In genomic region chr4:16104520-16104919, GRCh38 we compare ENCODE assay signal across 16 cellular contexts. TPM values are rescaled to one million over a fixed set of nuclear protein-coding genes. Genes with fewer than 3 reads are reported as not detected.
DNase-seq lines count a peak whose midpoint lies in the region; ATAC-seq and TF ChIP-seq lines count a peak whose summit lies in the region.
"Had no signal": no experiment of that assay in that cellular context is flagged by ENCODE, and none has a peak within 500 bp of the region (broad histone marks: within the 10 kb centered on the region; RNA-seq: fewer than 3 reads in every experiment).

No MANE protein-coding gene starts in this region.

- H3K27me3 ChIP-seq in endodermal cell (ENCODE audit: control insufficient read depth, insufficient read depth, low read length, poor library complexity, severe bottlenecking) (peaks cover 9% of the 10 kb centered on the region), upper lobe of left lung (no peaks in the 10 kb centered on the region), mesendoderm (ENCODE audit: insufficient read depth, low read length, poor library complexity) (no peaks in the 10 kb centered on the region)
- H3K27me3 ChIP-seq: BLaER1 treated with 17β-estradiol and CSF1 and Interleukin-3, amounts not matched to agents 10 nM and 100 nM had no signal

- no peak overlapping the region for H4K8ac ChIP-seq in mesendoderm (ENCODE audit: low read depth, low read length)

- no peak overlapping the region for H4K5ac ChIP-seq in mesendoderm (ENCODE audit: low read length)

- no peak overlapping the region for H3K56ac ChIP-seq in mesendoderm (ENCODE audit: low read length)

- no peak overlapping the region for H3K23ac ChIP-seq in mesendoderm (ENCODE audit: low read length)

- no peaks in the 10 kb centered on the region for H3K36me3 Mint-ChIP-seq in endodermal cell (ENCODE audit: low read depth)
- H3K36me3 Mint-ChIP-seq: CD4-positive, CD25-positive, alpha-beta regulatory T cell had no signal

- no peaks in the 10 kb centered on the region for H3K9me3 Mint-ChIP-seq in endodermal cell
- H3K9me3 Mint-ChIP-seq: HFFc6 had no signal

- no peaks in the 10 kb centered on the region for H3K4me1 ChIP-seq in endodermal cell (ENCODE audit: control insufficient read depth, insufficient read depth, low read length)
- no peaks in the 10 kb centered on the region for H3K4me1 ChIP-seq in upper lobe of left lung
- no peaks in the 10 kb centered on the region for H3K4me1 ChIP-seq in mesendoderm (ENCODE audit: control insufficient read depth, low read depth, low read length)
- H3K4me1 ChIP-seq: BLaER1 treated with 17β-estradiol and CSF1 and Interleukin-3, amounts not matched to agents 10 nM and 100 nM had no signal

- H3K9me3 ChIP-seq in endodermal cell (ENCODE audit: control insufficient read depth, low read length) (no peaks in the 10 kb centered on the region), upper lobe of left lung (no peaks in the 10 kb centered on the region)

- H3K27ac ChIP-seq in endodermal cell (ENCODE audit: low read depth, low read length): no peak overlapping the region
- H3K27ac ChIP-seq in upper lobe of left lung: no peak overlapping the region
- H3K27ac ChIP-seq in mesendoderm (ENCODE audit: low read depth, low read length): no peak overlapping the region
- H3K27ac ChIP-seq: BLaER1 treated with 17β-estradiol and CSF1 and Interleukin-3, amounts not matched to agents 10 nM and 100 nM; HL-60 had no signal

- intact Hi-C loops in Right ventricle myocardium inferior (cut with DNase I) (no loop called here), cardiac septum (cut with DNase I) (no loop called here), left cardiac atrium (cut with DNase I) (no loop called here)

- no peak overlapping the region for H3K27ac Mint-ChIP-seq in endodermal cell
- H3K27ac Mint-ChIP-seq: CD4-positive, CD25-positive, alpha-beta regulatory T cell; HFFc6 had no signal

- no peak overlapping the region for H2AK5ac ChIP-seq in mesendoderm (ENCODE audit: low read length)

- H3K18ac ChIP-seq in mesendoderm (ENCODE audit: low read length): no peak overlapping the region

- H3K4me3 Mint-ChIP-seq in endodermal cell: no peak overlapping the region
- H3K4me3 Mint-ChIP-seq: CD4-positive, CD25-positive, alpha-beta regulatory T cell; HFFc6 had no signal

- H3K79me1 ChIP-seq in mesendoderm (ENCODE audit: low read length): no peaks in the 10 kb centered on the region

- no peak overlapping the region for H2BK15ac ChIP-seq in mesendoderm (replicated peaks; ENCODE audit: low read depth)

- H3K79me2 ChIP-seq in mesendoderm (ENCODE audit: control insufficient read depth, insufficient read depth, low read length): no peaks in the 10 kb centered on the region

- no peaks in the 10 kb centered on the region for H3K4me1 Mint-ChIP-seq in endodermal cell
- H3K4me1 Mint-ChIP-seq: CD4-positive, CD25-positive, alpha-beta regulatory T cell had no signal

- no peak for TF ChIP-seq POLR2A in upper lobe of left lung (IDR thresholded peaks at IDR 0.05)

- ATAC-seq in Right ventricle myocardium inferior (peak; percentile 77), left cardiac atrium (peak; percentile 59 to 65), upper lobe of left lung (ENCODE audit: low FRiP score in 2 of 2) (no peak)

- H3K27me3 Mint-ChIP-seq in endodermal cell (ENCODE audit: insufficient read depth): peaks cover 22% of the 10 kb centered on the region

- DNase-seq in Right ventricle myocardium inferior (ENCODE audit: missing footprints): no peak
- DNase-seq in cardiac septum (ENCODE audit: low spot score): no peak
- peak; percentile 20 for DNase-seq in endodermal cell
- DNase-seq in left cardiac atrium: no peak
- no peak for DNase-seq in AG08395 (ENCODE audit: low spot score)
- DNase-seq in upper lobe of left lung: no peak
- DNase-seq in mesendoderm: no peak
- DNase-seq: 8988T; CD4-positive, CD25-positive, alpha-beta regulatory T cell; DMS53; HCEC 1CT; HFFc6; IMR-90; KBM-7 had no signal

- H3K36me3 ChIP-seq in endodermal cell (ENCODE audit: control insufficient read depth, insufficient read depth, low read length) (no peaks in the 10 kb centered on the region), upper lobe of left lung (no peaks in the 10 kb centered on the region), mesendoderm (ENCODE audit: control insufficient read depth, insufficient read depth, low read length) (no peaks in the 10 kb centered on the region)
- H3K36me3 ChIP-seq: BLaER1 treated with 17β-estradiol and CSF1 and Interleukin-3, amounts not matched to agents 10 nM and 100 nM had no signal

- no peak overlapping the region for H3K4ac ChIP-seq in mesendoderm (ENCODE audit: low read depth, low read length)

- 95 to 100% methylated on average over 1 to 2 of the region's 2 CpGs for WGBS in endodermal cell (ENCODE audit: insufficient coverage in 1 of 2, insufficient read length in 1 of 2), 2 experiments
- WGBS in upper lobe of left lung, 2 donors: 68 to 69% methylated on average over 2 of the region's 2 CpGs
- WGBS in mesendoderm (ENCODE audit: extremely low coverage, insufficient coverage, low lambda C conversion rate): no CpG with 5 or more reads among the region's 2 CpGs

- H3K4me3 ChIP-seq in endodermal cell (ENCODE audit: low read length) (no peak overlapping the region), upper lobe of left lung (no peak overlapping the region), mesendoderm (ENCODE audit: low read length) (no peak overlapping the region)
- H3K4me3 ChIP-seq: BLaER1 treated with 17β-estradiol and CSF1 and Interleukin-3, amounts not matched to agents 10 nM and 100 nM had no signal

- no peak overlapping the region for H3K4me2 ChIP-seq in mesendoderm (ENCODE audit: low read length)
- H3K4me2 ChIP-seq: BLaER1 treated with 17β-estradiol and CSF1 and Interleukin-3, amounts not matched to agents 10 nM and 100 nM had no signal

- no peak overlapping the region for H2BK120ac ChIP-seq in mesendoderm (ENCODE audit: low read depth, low read length)

- TF ChIP-seq EP300 in upper lobe of left lung (IDR thresholded peaks at IDR 0.05): no peak

- H2BK5ac ChIP-seq in mesendoderm (ENCODE audit: low read length): no peak overlapping the region

- H3K9ac ChIP-seq in endodermal cell (ENCODE audit: extremely low read depth, low read length, poor library complexity, severe bottlenecking) (no peak overlapping the region), mesendoderm (ENCODE audit: low read length) (no peak overlapping the region)
- H3K9ac ChIP-seq: BLaER1 treated with 17β-estradiol and CSF1 and Interleukin-3, amounts not matched to agents 10 nM and 100 nM had no signal

- TF ChIP-seq CTCF in endodermal cell (conservative IDR thresholded peaks at IDR 0.05) (no peak), upper lobe of left lung (IDR thresholded peaks at IDR 0.05) (no peak)

RNA-seq across cellular contexts. Expression of gene PROM1, which starts 20.7 kb away (rescaled TPM):
- total RNA-seq in Right ventricle myocardium inferior (3.5 TPM), cardiac septum (12.6 TPM), endodermal cell (10 to 100 TPM; 38.6 to 51.6 TPM), left cardiac atrium (1 to 10 TPM; 5.5 to 5.8 TPM), upper lobe of left lung (10 to 100 TPM in 1 of 6 donors, 1 to 10 TPM in 5; 1.6 to 43.6 (median 4.3) TPM)
- polyA plus RNA-seq in endodermal cell (2013, experiment 1 of 2): 36.1 TPM
- 33.6 TPM for polyA plus RNA-seq in endodermal cell (2013, experiment 2 of 2)
- 61.4 TPM for polyA plus RNA-seq in mesendoderm (2013, experiment 1 of 2)
- polyA plus RNA-seq in mesendoderm (2013, experiment 2 of 2): 61.8 TPM
- total RNA-seq: IMR-90 had no signal
- polyA plus RNA-seq: CD4-positive, CD25-positive, alpha-beta regulatory T cell; IMR-90 had no signal

Comparison
In these comparisons a context has a peak if more than half of its experiments do, and no peak if none do; other contexts are left out.
1. ATAC-seq: peak in Right ventricle myocardium inferior (single experiment) and left cardiac atrium (2 of 2); none in upper lobe of left lung (0 of 2).